Comparison of ENCODE assay signal across 2 cellular contexts in genomic region chr16:50326835-50327465, GRCh38.
TF ChIP-seq lines count a peak whose summit lies in the region.

No MANE protein-coding gene starts in this region.

TF ChIP-seq in HCT116, 20 proteins besides CTCF, POLR2A, EP300 and RAD21:
- TF ChIP-seq ZBTB33 (IDR thresholded peaks at IDR 0.05; ENCODE audit: extremely low read depth, insufficient replicate concordance, low read length): no peak
- no peak for TF ChIP-seq JUND (IDR thresholded peaks at IDR 0.05)
- no peak for TF ChIP-seq EGR1 (IDR thresholded peaks at IDR 0.05; ENCODE audit: low read depth)
- no peak for TF ChIP-seq YY1 (IDR thresholded peaks at IDR 0.05; ENCODE audit: extremely low read depth, insufficient replicate concordance, low read depth, low read length)
- TF ChIP-seq POLR2AphosphoS5 (IDR thresholded peaks at IDR 0.05; ENCODE audit: low read depth, low read length): no peak
- no peak for TF ChIP-seq ATF3 (IDR thresholded peaks at IDR 0.05)
- TF ChIP-seq CEBPB (IDR thresholded peaks at IDR 0.05; ENCODE audit: low read depth): no peak
- TF ChIP-seq MAX (IDR thresholded peaks at IDR 0.05): no peak

TF ChIP-seq in SK-N-SH treated with all-trans-retinoic acid at 6 μM for 48 hours, 23 proteins besides CTCF, POLR2A, EP300 and RAD21 (continued from another document):
- TF ChIP-seq PATZ1 (CRISPR knock-in tag; IDR thresholded peaks at IDR 0.05; ENCODE audit: borderline replicate concordance): no peak
- no peak for TF ChIP-seq SNAI2 (CRISPR knock-in tag; IDR thresholded peaks at IDR 0.05)
- no peak for TF ChIP-seq ARNTL (CRISPR knock-in tag; IDR thresholded peaks at IDR 0.05; ENCODE audit: borderline replicate concordance, low read depth)
- TF ChIP-seq ISL1 (CRISPR knock-in tag; IDR thresholded peaks at IDR 0.05): no peak
